In the genomic region with DNA sequence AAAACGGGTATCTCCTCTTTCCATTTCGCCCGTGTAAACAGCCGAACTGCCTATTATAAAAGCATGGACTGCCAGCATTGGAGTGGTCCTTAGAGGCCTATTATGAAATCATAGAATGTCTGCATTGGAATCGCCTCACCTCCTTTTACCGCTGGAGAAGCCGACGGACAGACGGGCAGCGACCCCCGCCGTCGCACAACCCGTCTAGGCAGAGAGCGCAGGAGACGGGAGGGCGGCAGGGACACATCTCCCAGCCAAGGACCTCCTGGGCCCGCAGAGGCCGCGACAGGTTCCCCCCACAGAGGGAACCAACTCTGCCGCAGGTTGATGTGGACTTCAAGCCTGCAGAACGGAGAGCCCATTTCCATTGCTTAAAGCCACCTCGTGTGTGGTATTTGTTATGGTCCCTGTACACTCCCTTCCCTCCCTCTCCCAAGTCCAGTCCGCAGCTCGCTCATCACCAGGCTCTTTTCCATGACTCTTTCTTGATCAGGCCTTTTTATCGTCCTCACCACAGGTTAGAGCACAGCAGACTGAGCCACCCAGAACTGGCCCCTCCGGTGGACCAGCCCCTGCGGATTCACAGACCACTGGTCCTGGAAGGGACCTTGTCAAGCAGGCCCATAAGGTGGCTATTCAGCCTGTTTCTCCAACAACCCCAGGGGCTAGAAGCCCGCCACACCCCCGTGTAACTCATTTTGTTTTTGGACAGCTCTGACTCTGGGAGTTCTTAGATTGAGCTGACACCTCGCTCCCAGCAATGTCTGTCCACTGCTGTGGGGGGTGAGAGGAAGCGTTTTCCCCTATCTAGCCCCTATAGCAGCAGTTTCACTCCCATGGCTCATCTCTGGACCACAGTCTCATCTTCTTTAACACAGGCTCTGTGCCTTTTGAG, we compare ENCODE assay signal across 8 cellular contexts. TPM values are rescaled to one million over a fixed set of nuclear protein-coding genes. Genes with fewer than 3 reads are reported as not detected.
DNase-seq lines count a peak whose midpoint lies in the region; ATAC-seq and TF ChIP-seq lines count a peak whose summit lies in the region.

No MANE protein-coding gene starts in this region.

- no peak for TF ChIP-seq CTCF in mucosa of descending colon (IDR thresholded peaks at IDR 0.05)

- ATAC-seq in mucosa of descending colon = no peak

- H3K36me3 ChIP-seq in mucosa of descending colon (ENCODE audit: low read depth) = no peaks in the 10 kb centered on the region

- peak overlapping the region; percentile 95 for H3K4me3 ChIP-seq in mucosa of descending colon

- DNase-seq in NCI-H510A treated with DMSO at 0.1 percent for 48 hours (lab: John Stamatoyannopoulos, UW) (peak; percentile 47), NCI-H510A (lab: John Stamatoyannopoulos, UW) (no peak), NCI-H526 (lab: John Stamatoyannopoulos, UW) (peak; percentile 63 to 81), dermis blood vessel endothelial cell (peak; percentile 46), mucosa of descending colon (peak in 2 of 3 donors; percentile 58 to 70), SW480 (ENCODE audit: low spot score) (no peak), AG20443 (ENCODE audit: low spot score) (no peak), MV-4-11 (lab: John Stamatoyannopoulos, UW) (no peak)

- peaks cover 11% of the 10 kb centered on the region for H3K4me1 ChIP-seq in mucosa of descending colon (ENCODE audit: low read depth)

- intact Hi-C loops in mucosa of descending colon (cut with DNase I, micrococcal nuclease) = no loop called here

- H3K9me3 ChIP-seq in mucosa of descending colon = no peaks in the 10 kb centered on the region

RNA-seq across cellular contexts. Expression of a gene that starts 0.8 kb away (rescaled TPM):
- 139 and 277 TPM in 2 replicates for total RNA-seq in dermis blood vessel endothelial cell
- total RNA-seq in mucosa of descending colon = 10 to 100 TPM; 42.6 to 60.0 (median 46.2) TPM

RNA-seq across cellular contexts. Expression of a gene that starts 39.9 kb away (rescaled TPM):
- total RNA-seq in dermis blood vessel endothelial cell = 16.2 and 27.1 TPM in 2 replicates
- total RNA-seq in mucosa of descending colon = 10 to 100 TPM in 2 of 3 donors, 1 to 10 TPM in 1; 8.7 to 73.6 (median 10.7) TPM

Comparison
In these comparisons a context has a peak if more than half of its experiments do, and no peak if none do; other contexts are left out.
1. DNase-seq: peak in NCI-H510A treated with DMSO at 0.1 percent for 48 hours (single experiment), NCI-H526 (2 of 2), dermis blood vessel endothelial cell (single experiment) and mucosa of descending colon (2 of 3); none in NCI-H510A (single experiment), SW480 (single experiment), AG20443 (single experiment) and MV-4-11 (single experiment).